Comparison of ENCODE assay signal across 10 cellular contexts in the genomic region with DNA sequence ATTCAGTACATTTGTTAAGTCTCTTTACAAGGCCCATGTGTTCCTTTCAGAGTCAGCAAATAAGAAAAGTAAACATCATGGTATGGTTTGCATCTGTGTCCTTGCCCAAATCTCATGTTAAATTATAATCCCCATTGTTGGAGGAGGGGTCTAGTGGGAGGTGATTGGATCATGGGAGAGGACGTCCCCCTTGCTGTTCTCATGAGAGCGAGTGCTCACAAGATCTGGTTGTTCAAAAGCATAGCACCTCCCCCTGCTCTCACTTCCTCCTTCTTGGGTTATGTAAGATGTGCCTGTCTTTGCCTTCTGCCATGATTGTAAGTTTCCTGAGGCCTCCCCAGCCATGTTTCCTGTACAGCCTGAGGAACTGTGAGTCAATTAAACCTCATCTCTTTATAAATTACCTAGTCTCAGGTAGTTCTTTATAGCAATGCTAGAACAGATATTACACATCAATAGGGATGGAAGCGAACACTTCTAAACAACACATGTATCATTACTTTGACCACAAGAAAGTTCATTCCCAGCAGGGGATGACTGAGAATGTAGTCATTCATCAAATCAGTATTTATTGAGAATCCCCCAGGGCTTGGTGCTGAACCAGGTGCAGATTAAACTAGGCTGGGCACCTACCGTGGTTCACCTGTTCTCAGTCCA. TPM values are rescaled to one million over a fixed set of nuclear protein-coding genes. Genes with fewer than 3 reads are reported as not detected.
DNase-seq lines count a peak whose midpoint lies in the region; ATAC-seq and TF ChIP-seq lines count a peak whose summit lies in the region.
"Had no signal": no experiment of that assay in that cellular context is flagged by ENCODE, and none has a peak within 500 bp of the region (broad histone marks: within the 10 kb centered on the region; RNA-seq: fewer than 3 reads in every experiment).

No MANE protein-coding gene starts in this region.

- H3K36me3 ChIP-seq in mammary epithelial cell (ENCODE audit: insufficient read depth, low read length): no peaks in the 10 kb centered on the region
- H3K36me3 ChIP-seq in breast epithelium: no peaks in the 10 kb centered on the region
- no peaks in the 10 kb centered on the region for H3K36me3 ChIP-seq in stomach

- no peak overlapping the region for H3K4me3 ChIP-seq in mammary epithelial cell (replicated peaks in 1 of 3; ENCODE audit: insufficient read depth in 1 of 3, low read depth in 2 of 3, low read length in 3 of 3)
- no peak overlapping the region for H3K4me3 ChIP-seq in breast epithelium
- H3K4me3 ChIP-seq in stomach: no peak overlapping the region

- intact Hi-C loops in mammary epithelial cell (cut with micrococcal nuclease) (no loop called here), breast epithelium (cut with DNase I; ENCODE audit: low total_unique reads) (no loop called here), stomach (cut with DNase I; ENCODE audit: low total_unique reads) (no loop called here)

- peak overlapping the region; percentile 47 for H2AFZ ChIP-seq in mammary epithelial cell (ENCODE audit: low read depth, low read length)

- TF ChIP-seq CTCF in mammary epithelial cell (conservative IDR thresholded peaks at IDR 0.05 in 1 of 2, IDR thresholded peaks at IDR 0.05 in 1 of 2; ENCODE audit: extremely low read depth in 1 of 2, insufficient read depth in 1 of 2, low read depth in 1 of 2, low read length in 2 of 2): no peak
- no peak for TF ChIP-seq CTCF in breast epithelium (IDR thresholded peaks at IDR 0.05)
- TF ChIP-seq CTCF in WTC11 (IDR thresholded peaks at IDR 0.05): no peak
- no peak for TF ChIP-seq CTCF in stomach (IDR thresholded peaks at IDR 0.05)

- H3K36me3 Mint-ChIP-seq in WTC11: no peaks in the 10 kb centered on the region

- H3K79me2 ChIP-seq in mammary epithelial cell (ENCODE audit: insufficient read depth, low read length): no peaks in the 10 kb centered on the region

- dilution Hi-C loops in mammary epithelial cell (cut with HindIII; ENCODE audit: low sequenced_read_pairs): no loop called here

- DNase-seq in mammary epithelial cell (peak; percentile 94), breast epithelium (ENCODE audit: low spot score in 2 of 2) (no peak), WTC11 (ENCODE audit: low spot score) (no peak), stomach (peak; percentile 50), NCI-H128 (lab: John Stamatoyannopoulos, UW; ENCODE audit: unreplicated experiment) (no peak), EL (no peak), RKO (ENCODE audit: low spot score) (no peak)

- WGBS in mammary epithelial cell (ENCODE audit: low coverage, missing lambda C conversion rate): 11% methylated on average over 4 of the region's 4 CpGs
- WGBS in stomach, 5 donors: 55 to 74% (median 66%) methylated on average over 4 of the region's 4 CpGs

- H3K9me3 ChIP-seq in mammary epithelial cell (replicated peaks; ENCODE audit: insufficient read depth, low read length): no peaks in the 10 kb centered on the region
- no peaks in the 10 kb centered on the region for H3K9me3 ChIP-seq in breast epithelium
- H3K9me3 ChIP-seq in stomach: no peaks in the 10 kb centered on the region

- H3K27me3 ChIP-seq in mammary epithelial cell (ENCODE audit: insufficient read depth, low read length) (no peaks in the 10 kb centered on the region), breast epithelium (no peaks in the 10 kb centered on the region), stomach (no peaks in the 10 kb centered on the region)

- no peak overlapping the region; the same call in 1 of the 2 replicates for H3K4me3 Mint-ChIP-seq in WTC11

- peak overlapping the region; percentile 56 for H3K27ac Mint-ChIP-seq in WTC11

- H3K4me1 Mint-ChIP-seq in WTC11: peaks cover 39% of the 10 kb centered on the region

- no TSS peak for BruUV-seq in mammary epithelial cell (replicated peaks; lab: Mats Ljungman, UMichigan)

- peak; percentile 58 for ATAC-seq in HG03442 (IDR thresholded peaks at IDR 0.05; ENCODE audit: unreplicated experiment)
- ATAC-seq in WTC11: no peak

- no peak for TF ChIP-seq EP300 in stomach (IDR thresholded peaks at IDR 0.05)

- no peak overlapping the region for H3K9ac ChIP-seq in mammary epithelial cell (ENCODE audit: insufficient read depth, low read length)

- no peaks in the 10 kb centered on the region for H3K9me3 Mint-ChIP-seq in WTC11

- CTCF ChIA-PET in mammary epithelial cell (lab: Charles Lee; ENCODE audit: low non-redundant PET) (no interaction called here), WTC11 (lab: Charles Lee) (interaction anchor here (2.2 kb wide), 1 partner anchor 41 kb away, joined by 16 read pairs; no protein-coding TSS in a partner anchor)

- in situ Hi-C loops in mammary epithelial cell (cut with MboI; ENCODE audit: low sequenced_read_pairs in 2 of 2): no loop called here

- H3K4me1 ChIP-seq in mammary epithelial cell (ENCODE audit: insufficient read depth, low read length) (peaks cover 28% of the 10 kb centered on the region), breast epithelium (no peaks in the 10 kb centered on the region), stomach (peaks cover 19 to 29% (median 20%) of the 10 kb centered on the region in 4 donors)

- H3K27ac ChIP-seq in mammary epithelial cell (ENCODE audit: insufficient read depth, low read depth, low read length): peak overlapping the region; percentile 46
- H3K27ac ChIP-seq in breast epithelium: no peak overlapping the region
- peak overlapping the region; percentile 46 to 81 (median 55) for H3K27ac ChIP-seq in stomach

- POLR2A ChIA-PET in WTC11 (lab: Charles Lee): interaction anchor here (1.4 kb wide), 1 partner anchor 15 kb away, joined by 3 read pairs; no protein-coding TSS in a partner anchor

- H3K27me3 Mint-ChIP-seq in WTC11 (ENCODE audit: low read depth): peaks cover 32% of the 10 kb centered on the region

- TF ChIP-seq POLR2A in breast epithelium (IDR thresholded peaks at IDR 0.05) (no peak), stomach (IDR thresholded peaks at IDR 0.05) (no peak)

- peak overlapping the region; percentile 3 for H3K4me2 ChIP-seq in mammary epithelial cell (ENCODE audit: insufficient read depth, low read depth, low read length)

- H4K20me1 ChIP-seq in mammary epithelial cell (ENCODE audit: insufficient read depth, low read length): no peaks in the 10 kb centered on the region

TF ChIP-seq in WTC11, 78 proteins besides CTCF, POLR2A, EP300 and RAD21 (continues in another document):
- TF ChIP-seq ZNF121 (CRISPR knock-in tag; IDR thresholded peaks at IDR 0.05): no peak
- TF ChIP-seq ZNF396 (CRISPR knock-in tag; IDR thresholded peaks at IDR 0.05; ENCODE audit: borderline replicate concordance): no peak
- no peak for TF ChIP-seq FOXK1 (CRISPR knock-in tag; IDR thresholded peaks at IDR 0.05)
- TF ChIP-seq, protein P1, sequence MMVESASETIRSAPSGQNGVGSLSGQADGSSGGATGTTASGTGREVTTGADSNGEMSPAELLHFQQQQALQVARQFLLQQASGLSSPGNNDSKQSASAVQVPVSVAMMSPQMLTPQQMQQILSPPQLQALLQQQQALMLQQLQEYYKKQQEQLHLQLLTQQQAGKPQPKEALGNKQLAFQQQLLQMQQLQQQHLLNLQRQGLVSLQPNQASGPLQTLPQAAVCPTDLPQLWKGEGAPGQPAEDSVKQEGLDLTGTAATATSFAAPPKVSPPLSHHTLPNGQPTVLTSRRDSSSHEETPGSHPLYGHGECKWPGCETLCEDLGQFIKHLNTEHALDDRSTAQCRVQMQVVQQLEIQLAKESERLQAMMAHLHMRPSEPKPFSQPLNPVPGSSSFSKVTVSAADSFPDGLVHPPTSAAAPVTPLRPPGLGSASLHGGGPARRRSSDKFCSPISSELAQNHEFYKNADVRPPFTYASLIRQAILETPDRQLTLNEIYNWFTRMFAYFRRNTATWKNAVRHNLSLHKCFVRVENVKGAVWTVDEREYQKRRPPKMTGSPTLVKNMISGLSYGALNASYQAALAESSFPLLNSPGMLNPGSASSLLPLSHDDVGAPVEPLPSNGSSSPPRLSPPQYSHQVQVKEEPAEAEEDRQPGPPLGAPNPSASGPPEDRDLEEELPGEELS (CRISPR knock-in tag; IDR thresholded peaks at IDR 0.05): no peak
- TF ChIP-seq ZNF512 (CRISPR knock-in tag; IDR thresholded peaks at IDR 0.05; ENCODE audit: borderline replicate concordance): no peak
- no peak for TF ChIP-seq MXD4 (CRISPR knock-in tag; IDR thresholded peaks at IDR 0.05; ENCODE audit: borderline replicate concordance)
- TF ChIP-seq JUN (CRISPR knock-in tag; IDR thresholded peaks at IDR 0.05): no peak

RNA-seq across cellular contexts. Expression of gene EFCAB12, which starts 4.1 kb away (rescaled TPM):
- total RNA-seq in mammary epithelial cell (under 1 TPM; under 0.01 to 0.99 TPM), breast epithelium (1 to 10 TPM in 2 of 3 donors, under 1 TPM in 1; 0.32 to 1.3 (median 1.0) TPM), WTC11 (2021) (0.16 to 0.34 TPM (median 0.20 TPM) in 3 replicates), stomach (1 to 10 TPM in 1 of 5 donors, under 1 TPM in 2, not detected in 2; 0.72 to 4.0 (median 0.92) TPM)
- polyA plus RNA-seq in mammary epithelial cell (0.23 TPM), stomach (1 to 10 TPM in 2 of 3 donors, under 1 TPM in 1; 0.33 to 2.7 (median 2.6) TPM)
- polyA minus RNA-seq in mammary epithelial cell: not detected
- total RNA-seq: NCI-H460, skeletal muscle tissue had no signal

RNA-seq across cellular contexts. Expression of gene MBD4, which starts 15.4 kb away (rescaled TPM):
- total RNA-seq in mammary epithelial cell (10 to 100 TPM; 35.0 to 35.8 TPM), breast epithelium (10 to 100 TPM; 29.8 to 41.6 (median 37.7) TPM), WTC11 (2021) (31.4 to 36.9 TPM (median 33.0 TPM) in 3 replicates), stomach (10 to 100 TPM in 4 of 5 donors, 1 to 10 TPM in 1; 5.8 to 74.1 (median 40.6) TPM)
- polyA plus RNA-seq in mammary epithelial cell (20.6 TPM), stomach (10 to 100 TPM; 13.8 to 23.4 (median 20.1) TPM)
- polyA minus RNA-seq in mammary epithelial cell: 35.2 TPM

RNA-seq across cellular contexts. Expression of gene IFT122, which starts 15.7 kb away (rescaled TPM):
- total RNA-seq in mammary epithelial cell: 10 to 100 TPM; 14.7 to 17.2 TPM
- polyA plus RNA-seq in mammary epithelial cell: 11.9 TPM
- polyA minus RNA-seq in mammary epithelial cell: 71.8 TPM
- 10 to 100 TPM; 43.2 to 60.6 (median 45.8) TPM for total RNA-seq in breast epithelium
- total RNA-seq in WTC11 (2021): 21.6 to 24.2 TPM (median 22.8 TPM) in 3 replicates
- 100 to 1,000 TPM in 2 of 5 donors, 10 to 100 TPM in 2, 1 to 10 TPM in 1; 9.9 to 163 (median 61.5) TPM for total RNA-seq in stomach
- polyA plus RNA-seq in stomach: 10 to 100 TPM; 12.3 to 17.0 (median 13.9) TPM

Comparison
In these comparisons a context has a peak if more than half of its experiments do, and no peak if none do; other contexts are left out.
1. DNase-seq: peak in mammary epithelial cell (single experiment) and stomach (single experiment); none in breast epithelium (0 of 2), WTC11 (single experiment), NCI-H128 (single experiment), EL (single experiment) and RKO (single experiment).
2. H3K27ac ChIP-seq: peak in mammary epithelial cell (single experiment) and stomach (5 of 5); none in breast epithelium (0 of 2).